In the genomic region with DNA sequence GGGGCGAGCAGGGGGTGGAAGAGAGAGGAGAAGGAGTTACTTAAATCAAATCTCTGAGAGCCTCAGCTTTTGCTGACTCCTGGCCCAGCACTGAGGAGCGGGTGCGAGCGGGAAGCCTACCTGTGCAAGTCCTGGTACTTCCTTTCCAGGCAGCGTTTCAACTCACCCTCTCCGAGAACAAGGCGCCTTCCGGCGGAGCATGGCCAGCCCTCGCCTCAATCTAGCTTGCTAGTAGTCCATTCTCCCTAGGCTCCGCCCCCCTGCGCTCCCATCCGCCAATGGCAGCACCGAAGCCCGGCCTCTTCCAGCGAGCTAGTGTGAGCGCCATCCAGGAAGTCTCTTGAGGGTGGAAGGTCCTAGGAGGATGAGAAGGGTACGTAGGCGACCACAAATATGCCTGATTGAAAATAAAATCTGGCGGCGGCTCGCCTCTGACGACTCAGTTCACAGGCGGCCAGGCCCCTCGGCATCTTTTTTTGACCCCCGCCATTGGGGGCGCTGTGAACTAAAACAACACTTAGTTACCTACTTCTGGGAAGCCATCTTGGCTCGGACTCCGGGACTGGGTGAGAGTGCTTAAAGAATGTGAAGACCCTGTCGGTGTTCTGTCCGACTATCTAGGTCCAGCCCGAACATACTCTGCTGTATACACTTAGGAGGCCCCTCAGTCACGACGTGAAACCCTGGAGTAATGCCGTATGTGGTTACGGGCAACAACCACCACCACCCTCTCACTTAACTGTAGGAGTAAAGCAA, we compare ENCODE assay signal across 1 cellular context.
TF ChIP-seq lines count a peak whose summit lies in the region.

A gene with protein sequence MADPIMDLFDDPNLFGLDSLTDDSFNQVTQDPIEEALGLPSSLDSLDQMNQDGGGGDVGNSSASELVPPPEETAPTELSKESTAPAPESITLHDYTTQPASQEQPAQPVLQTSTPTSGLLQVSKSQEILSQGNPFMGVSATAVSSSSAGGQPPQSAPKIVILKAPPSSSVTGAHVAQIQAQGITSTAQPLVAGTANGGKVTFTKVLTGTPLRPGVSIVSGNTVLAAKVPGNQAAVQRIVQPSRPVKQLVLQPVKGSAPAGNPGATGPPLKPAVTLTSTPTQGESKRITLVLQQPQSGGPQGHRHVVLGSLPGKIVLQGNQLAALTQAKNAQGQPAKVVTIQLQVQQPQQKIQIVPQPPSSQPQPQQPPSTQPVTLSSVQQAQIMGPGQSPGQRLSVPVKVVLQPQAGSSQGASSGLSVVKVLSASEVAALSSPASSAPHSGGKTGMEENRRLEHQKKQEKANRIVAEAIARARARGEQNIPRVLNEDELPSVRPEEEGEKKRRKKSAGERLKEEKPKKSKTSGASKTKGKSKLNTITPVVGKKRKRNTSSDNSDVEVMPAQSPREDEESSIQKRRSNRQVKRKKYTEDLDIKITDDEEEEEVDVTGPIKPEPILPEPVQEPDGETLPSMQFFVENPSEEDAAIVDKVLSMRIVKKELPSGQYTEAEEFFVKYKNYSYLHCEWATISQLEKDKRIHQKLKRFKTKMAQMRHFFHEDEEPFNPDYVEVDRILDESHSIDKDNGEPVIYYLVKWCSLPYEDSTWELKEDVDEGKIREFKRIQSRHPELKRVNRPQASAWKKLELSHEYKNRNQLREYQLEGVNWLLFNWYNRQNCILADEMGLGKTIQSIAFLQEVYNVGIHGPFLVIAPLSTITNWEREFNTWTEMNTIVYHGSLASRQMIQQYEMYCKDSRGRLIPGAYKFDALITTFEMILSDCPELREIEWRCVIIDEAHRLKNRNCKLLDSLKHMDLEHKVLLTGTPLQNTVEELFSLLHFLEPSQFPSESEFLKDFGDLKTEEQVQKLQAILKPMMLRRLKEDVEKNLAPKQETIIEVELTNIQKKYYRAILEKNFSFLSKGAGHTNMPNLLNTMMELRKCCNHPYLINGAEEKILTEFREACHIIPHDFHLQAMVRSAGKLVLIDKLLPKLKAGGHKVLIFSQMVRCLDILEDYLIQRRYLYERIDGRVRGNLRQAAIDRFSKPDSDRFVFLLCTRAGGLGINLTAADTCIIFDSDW (N-terminal part only) (minus strand): TSS at position 212 of the 756 bp plus-strand sequence. CDS start 24,480 bp downstream, outside the sequence.

TF ChIP-seq in K562, 482 proteins besides CTCF, POLR2A, EP300 and RAD21 (continued from another document and continues in another):
- TF ChIP-seq THRAP3 (IDR thresholded peaks at IDR 0.05; ENCODE audit: borderline replicate concordance) (no peak), SIX5 (IDR thresholded peaks at IDR 0.05; ENCODE audit: borderline replicate concordance in 1 of 2, insufficient read depth in 1 of 2, low read depth in 1 of 2, low read length in 2 of 2) (no peak), STAT5A (IDR thresholded peaks at IDR 0.05; ENCODE audit: borderline replicate concordance, low read length) (no peak), TOE1 (IDR thresholded peaks at IDR 0.05; ENCODE audit: borderline replicate concordance) (no peak; the same call in 1 of the 2 replicates), TOE1 (CRISPR knock-in tag; IDR thresholded peaks at IDR 0.05; ENCODE audit: borderline replicate concordance, low read depth) (no peak), RBM14 (IDR thresholded peaks at IDR 0.05; ENCODE audit: borderline replicate concordance, insufficient read depth, low read depth, low read length) (no peak), MLLT1 (IDR thresholded peaks at IDR 0.05) (no peak), ZNF3 (CRISPR knock-in tag; IDR thresholded peaks at IDR 0.05) (no peak), SFPQ (IDR thresholded peaks at IDR 0.05; ENCODE audit: low read depth, low read length) (no peak), ZNF77 (CRISPR knock-in tag; IDR thresholded peaks at IDR 0.05) (no peak), RUNX1 (IDR thresholded peaks at IDR 0.05; ENCODE audit: low read depth) (no peak), THAP12 (CRISPR knock-in tag; IDR thresholded peaks at IDR 0.05) (no peak), FOXA1 (IDR thresholded peaks at IDR 0.05; ENCODE audit: borderline replicate concordance) (no peak), NBN (IDR thresholded peaks at IDR 0.05; ENCODE audit: low read depth) (no peak), POLR3A (IDR thresholded peaks at IDR 0.05; ENCODE audit: borderline replicate concordance, extremely low read depth, insufficient read depth, insufficient read length) (no peak), USF2 (CRISPR knock-in tag; IDR thresholded peaks at IDR 0.05) (no peak), MED1 (CRISPR knock-in tag; IDR thresholded peaks at IDR 0.05; ENCODE audit: borderline replicate concordance) (no peak), MCM2 (IDR thresholded peaks at IDR 0.05; ENCODE audit: low read depth) (no peak), ZNF668 (CRISPR knock-in tag; IDR thresholded peaks at IDR 0.05) (no peak), ZNF197 (CRISPR knock-in tag; IDR thresholded peaks at IDR 0.05; ENCODE audit: low read depth) (no peak), KLF1 (tag; IDR thresholded peaks at IDR 0.05) (no peak), ZNF830 (CRISPR knock-in tag; IDR thresholded peaks at IDR 0.05) (no peak), PPARD (CRISPR knock-in tag; IDR thresholded peaks at IDR 0.05) (no peak), HCFC1 (IDR thresholded peaks at IDR 0.05; ENCODE audit: low read depth, low read length) (peak; percentile 67), NUFIP1 (IDR thresholded peaks at IDR 0.05; ENCODE audit: partially characterized antibody) (no peak), RBBP5 (IDR thresholded peaks at IDR 0.05; ENCODE audit: borderline replicate concordance, insufficient read depth, low read length, poor library complexity, severe bottlenecking) (peak; percentile 72), HDAC2 (IDR thresholded peaks at IDR 0.05) (no peak), SP1 (CRISPR knock-in tag; IDR thresholded peaks at IDR 0.05) (peak; percentile 67), PTRF (tag; IDR thresholded peaks at IDR 0.05) (no peak), HNRNPUL1 (IDR thresholded peaks at IDR 0.05; ENCODE audit: low read length) (no peak)
- TF ChIP-seq, protein P1, sequence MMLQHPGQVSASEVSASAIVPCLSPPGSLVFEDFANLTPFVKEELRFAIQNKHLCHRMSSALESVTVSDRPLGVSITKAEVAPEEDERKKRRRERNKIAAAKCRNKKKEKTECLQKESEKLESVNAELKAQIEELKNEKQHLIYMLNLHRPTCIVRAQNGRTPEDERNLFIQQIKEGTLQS (IDR thresholded peaks at IDR 0.05): no peak
- TF ChIP-seq, protein P1 (CRISPR knock-in tag; conservative IDR thresholded peaks at IDR 0.05): no peak
- TF ChIP-seq, protein P2, sequence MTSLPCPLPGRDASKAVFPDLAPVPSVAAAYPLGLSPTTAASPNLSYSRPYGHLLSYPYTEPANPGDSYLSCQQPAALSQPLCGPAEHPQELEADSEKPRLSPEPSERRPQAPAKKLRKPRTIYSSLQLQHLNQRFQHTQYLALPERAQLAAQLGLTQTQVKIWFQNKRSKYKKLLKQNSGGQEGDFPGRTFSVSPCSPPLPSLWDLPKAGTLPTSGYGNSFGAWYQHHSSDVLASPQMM (CRISPR knock-in tag; IDR thresholded peaks at IDR 0.05): no peak
- TF ChIP-seq, protein P3, sequence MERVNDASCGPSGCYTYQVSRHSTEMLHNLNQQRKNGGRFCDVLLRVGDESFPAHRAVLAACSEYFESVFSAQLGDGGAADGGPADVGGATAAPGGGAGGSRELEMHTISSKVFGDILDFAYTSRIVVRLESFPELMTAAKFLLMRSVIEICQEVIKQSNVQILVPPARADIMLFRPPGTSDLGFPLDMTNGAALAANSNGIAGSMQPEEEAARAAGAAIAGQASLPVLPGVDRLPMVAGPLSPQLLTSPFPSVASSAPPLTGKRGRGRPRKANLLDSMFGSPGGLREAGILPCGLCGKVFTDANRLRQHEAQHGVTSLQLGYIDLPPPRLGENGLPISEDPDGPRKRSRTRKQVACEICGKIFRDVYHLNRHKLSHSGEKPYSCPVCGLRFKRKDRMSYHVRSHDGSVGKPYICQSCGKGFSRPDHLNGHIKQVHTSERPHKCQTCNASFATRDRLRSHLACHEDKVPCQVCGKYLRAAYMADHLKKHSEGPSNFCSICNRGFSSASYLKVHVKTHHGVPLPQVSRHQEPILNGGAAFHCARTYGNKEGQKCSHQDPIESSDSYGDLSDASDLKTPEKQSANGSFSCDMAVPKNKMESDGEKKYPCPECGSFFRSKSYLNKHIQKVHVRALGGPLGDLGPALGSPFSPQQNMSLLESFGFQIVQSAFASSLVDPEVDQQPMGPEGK (CRISPR knock-in tag; IDR thresholded peaks at IDR 0.05; ENCODE audit: borderline replicate concordance): no peak
- TF ChIP-seq, protein P4, sequence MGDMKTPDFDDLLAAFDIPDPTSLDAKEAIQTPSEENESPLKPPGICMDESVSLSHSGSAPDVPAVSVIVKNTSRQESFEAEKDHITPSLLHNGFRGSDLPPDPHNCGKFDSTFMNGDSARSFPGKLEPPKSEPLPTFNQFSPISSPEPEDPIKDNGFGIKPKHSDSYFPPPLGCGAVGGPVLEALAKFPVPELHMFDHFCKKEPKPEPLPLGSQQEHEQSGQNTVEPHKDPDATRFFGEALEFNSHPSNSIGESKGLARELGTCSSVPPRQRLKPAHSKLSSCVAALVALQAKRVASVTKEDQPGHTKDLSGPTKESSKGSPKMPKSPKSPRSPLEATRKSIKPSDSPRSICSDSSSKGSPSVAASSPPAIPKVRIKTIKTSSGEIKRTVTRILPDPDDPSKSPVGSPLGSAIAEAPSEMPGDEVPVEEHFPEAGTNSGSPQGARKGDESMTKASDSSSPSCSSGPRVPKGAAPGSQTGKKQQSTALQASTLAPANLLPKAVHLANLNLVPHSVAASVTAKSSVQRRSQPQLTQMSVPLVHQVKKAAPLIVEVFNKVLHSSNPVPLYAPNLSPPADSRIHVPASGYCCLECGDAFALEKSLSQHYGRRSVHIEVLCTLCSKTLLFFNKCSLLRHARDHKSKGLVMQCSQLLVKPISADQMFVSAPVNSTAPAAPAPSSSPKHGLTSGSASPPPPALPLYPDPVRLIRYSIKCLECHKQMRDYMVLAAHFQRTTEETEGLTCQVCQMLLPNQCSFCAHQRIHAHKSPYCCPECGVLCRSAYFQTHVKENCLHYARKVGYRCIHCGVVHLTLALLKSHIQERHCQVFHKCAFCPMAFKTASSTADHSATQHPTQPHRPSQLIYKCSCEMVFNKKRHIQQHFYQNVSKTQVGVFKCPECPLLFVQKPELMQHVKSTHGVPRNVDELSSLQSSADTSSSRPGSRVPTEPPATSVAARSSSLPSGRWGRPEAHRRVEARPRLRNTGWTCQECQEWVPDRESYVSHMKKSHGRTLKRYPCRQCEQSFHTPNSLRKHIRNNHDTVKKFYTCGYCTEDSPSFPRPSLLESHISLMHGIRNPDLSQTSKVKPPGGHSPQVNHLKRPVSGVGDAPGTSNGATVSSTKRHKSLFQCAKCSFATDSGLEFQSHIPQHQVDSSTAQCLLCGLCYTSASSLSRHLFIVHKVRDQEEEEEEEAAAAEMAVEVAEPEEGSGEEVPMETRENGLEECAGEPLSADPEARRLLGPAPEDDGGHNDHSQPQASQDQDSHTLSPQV (IDR thresholded peaks at IDR 0.05): peak; percentile 24
